ENCODE assay signal across 8 cellular contexts in genomic region chr17:49556183-49556943, GRCh38. TPM values are rescaled to one million over a fixed set of nuclear protein-coding genes. Genes with fewer than 3 reads are reported as not detected.
DNase-seq lines count a peak whose midpoint lies in the region; ATAC-seq and TF ChIP-seq lines count a peak whose summit lies in the region.

No MANE protein-coding gene starts in this region.

- no peak overlapping the region for H2AK5ac ChIP-seq in IMR-90 (ENCODE audit: low read depth, low read length)

- H2AK9ac ChIP-seq in IMR-90 (replicated peaks; ENCODE audit: low read depth, low read length, poor library complexity), result no peak overlapping the region

- no peak overlapping the region for H3K14ac ChIP-seq in IMR-90 (replicated peaks; ENCODE audit: low read depth, low read length)

- peaks cover 0 to 21% (median 5%) of the 10 kb centered on the region in 4 donors for H3K4me1 Mint-ChIP-seq in naive thymus-derived CD8-positive, alpha-beta T cell
- peaks cover 18% of the 10 kb centered on the region for H3K4me1 Mint-ChIP-seq in stimulated activated effector memory CD8-positive, alpha-beta T cell treated with anti-CD3 and anti-CD28 coated beads, Interleukin-12 subunit alpha, Interleukin-12 subunit beta, amount 100 ng/mL, for 72 hours

- H3K18ac ChIP-seq in IMR-90 (ENCODE audit: low read depth, low read length), result no peak overlapping the region

- no peaks in the 10 kb centered on the region for H3K79me2 ChIP-seq in OCI-LY7 (ENCODE audit: insufficient read depth, low read depth, low read length)

- H3K9me3 Mint-ChIP-seq in naive thymus-derived CD8-positive, alpha-beta T cell, result no peaks in the 10 kb centered on the region
- H3K9me3 Mint-ChIP-seq in stimulated activated effector memory CD8-positive, alpha-beta T cell treated with anti-CD3 and anti-CD28 coated beads, Interleukin-12 subunit alpha, Interleukin-12 subunit beta, amount 100 ng/mL, for 72 hours, result no peaks in the 10 kb centered on the region

- no peak overlapping the region; the same call in 1 of the 2 replicates for H2BK20ac ChIP-seq in IMR-90 (ENCODE audit: low read depth, low read length)

- no peak overlapping the region for H3K4me3 ChIP-seq in IMR-90 (ENCODE audit: insufficient read depth, low read depth, low read length)
- no peak overlapping the region for H3K4me3 ChIP-seq in OCI-LY7 (ENCODE audit: low read depth, low read length, poor library complexity, severe bottlenecking)
- H3K4me3 ChIP-seq in epithelial cell of proximal tubule (ENCODE audit: low read depth, low read length), result no peak overlapping the region

- peak overlapping the region in 1 of 10 donors; percentile 9 for H3K27ac Mint-ChIP-seq in naive thymus-derived CD8-positive, alpha-beta T cell
- H3K27ac Mint-ChIP-seq in stimulated activated effector memory CD8-positive, alpha-beta T cell treated with anti-CD3 and anti-CD28 coated beads, Interleukin-12 subunit alpha, Interleukin-12 subunit beta, amount 100 ng/mL, for 72 hours, result no peak overlapping the region

- peaks cover 2% of the 10 kb centered on the region; the same call in 1 of the 2 replicates for H3K4me1 ChIP-seq in IMR-90 (ENCODE audit: control insufficient read depth, insufficient read depth, low read length)
- H3K4me1 ChIP-seq in OCI-LY7 (ENCODE audit: insufficient read depth, low read length, poor library complexity, severe bottlenecking), result peaks cover 3% of the 10 kb centered on the region

- dilution Hi-C loops in IMR-90 (cut with HindIII; ENCODE audit: low sequenced_read_pairs, unreplicated experiment), result no loop called here

- H3K79me1 ChIP-seq in IMR-90 (ENCODE audit: low read depth in 1 of 2, low read length in 2 of 2), result no peaks in the 10 kb centered on the region

- CTCF ChIA-PET in IMR-90 (lab: Yijun Ruan, JAX), result interaction anchor here (0.6 to 1.7 kb wide), 12 partner anchors 9 to 148 kb away, joined by 3 to 23 read pairs (median 5); partner anchors contain the start of gene PHB1
- CTCF ChIA-PET in OCI-LY7 (lab: Charles Lee; ENCODE audit: unreplicated experiment), result interaction anchor here (0.5 to 2.1 kb wide), 5 partner anchors 46 to 148 kb away, joined by 3 to 13 read pairs (median 4); no protein-coding TSS in a partner anchor

- no peak overlapping the region for H3K56ac ChIP-seq in IMR-90 (ENCODE audit: extremely low read depth, insufficient read depth, low read length)

- H3K9ac ChIP-seq in IMR-90 (ENCODE audit: low read depth, low read length), result peak overlapping the region; percentile 24; the same call in 1 of the 2 replicates

- ATAC-seq in IMR-90 (ENCODE audit: low read depth), result peak; percentile 98
- peak; percentile 99 for ATAC-seq in naive thymus-derived CD8-positive, alpha-beta T cell
- peak; percentile 94 for ATAC-seq in stimulated activated effector memory CD8-positive, alpha-beta T cell treated with anti-CD3 and anti-CD28 coated beads, Interleukin-12 subunit alpha, Interleukin-12 subunit beta, amount 100 ng/mL, for 72 hours
- ATAC-seq in HG02763 (IDR thresholded peaks at IDR 0.05; ENCODE audit: unreplicated experiment), result no peak

- H3K36me3 Mint-ChIP-seq in naive thymus-derived CD8-positive, alpha-beta T cell, result no peaks in the 10 kb centered on the region
- no peaks in the 10 kb centered on the region for H3K36me3 Mint-ChIP-seq in stimulated activated effector memory CD8-positive, alpha-beta T cell treated with anti-CD3 and anti-CD28 coated beads, Interleukin-12 subunit alpha, Interleukin-12 subunit beta, amount 100 ng/mL, for 72 hours

- TF ChIP-seq POLR2A in IMR-90 (IDR thresholded peaks at IDR 0.05; ENCODE audit: low read depth, low read length), result no peak

- no peak overlapping the region for H2BK120ac ChIP-seq in IMR-90 (ENCODE audit: low read depth, low read length)

- TF ChIP-seq RAD21 in IMR-90 (IDR thresholded peaks at IDR 0.05; ENCODE audit: low read length), result peak; percentile 93

- H3K36me3 ChIP-seq in IMR-90 (ENCODE audit: control insufficient read depth, insufficient read depth, low read length) (no peaks in the 10 kb centered on the region), OCI-LY7 (ENCODE audit: insufficient read depth, low read length) (no peaks in the 10 kb centered on the region)

- intact Hi-C loops in IMR-90 (cut with micrococcal nuclease) (loop anchor here (1.0 to 2.0 kb wide), 4 partner anchors 60 to 148 kb away; partner anchors contain the start of gene PHB1), OCI-LY7 (cut with micrococcal nuclease; ENCODE audit: unreplicated experiment) (loop anchor here (1.0 to 2.0 kb wide), 4 partner anchors 62 to 242 kb away; partner anchors contain the start of gene NGFR)

- no peak overlapping the region for H3K4ac ChIP-seq in IMR-90 (ENCODE audit: low read depth, low read length)

- no peak overlapping the region for H3K27ac ChIP-seq in IMR-90 (ENCODE audit: insufficient read depth, low read length)
- H3K27ac ChIP-seq in OCI-LY7 (ENCODE audit: low read depth, low read length, poor library complexity, severe bottlenecking), result no peak overlapping the region

- H3K9me3 ChIP-seq in IMR-90 (ENCODE audit: control insufficient read depth, insufficient read depth, low read length), result no peaks in the 10 kb centered on the region
- H3K9me3 ChIP-seq in OCI-LY7 (ENCODE audit: low read length), result no peaks in the 10 kb centered on the region

- 5% methylated on average over 22 of the region's 33 CpGs; no CpG with 5 or more reads in 1 of the 2 experiments for WGBS in IMR-90 (ENCODE audit: extremely low coverage in 2 of 2, insufficient read length in 1 of 2), 2 experiments

- H3K9me2 ChIP-seq in OCI-LY7 (ENCODE audit: insufficient read depth, low read length), result no peaks in the 10 kb centered on the region

- H2BK5ac ChIP-seq in IMR-90 (ENCODE audit: low read depth, low read length, poor library complexity, severe bottlenecking), result no peak overlapping the region

- peak overlapping the region in 1 of 2 experiments; percentile 85; a peak in 2 of 4 replicates for H4K8ac ChIP-seq in IMR-90 (ENCODE audit: low read depth in 2 of 2, low read length in 2 of 2)

- H3K27me3 Mint-ChIP-seq in naive thymus-derived CD8-positive, alpha-beta T cell, result peaks cover 2 to 10% (median 4%) of the 10 kb centered on the region in 5 donors

- in situ Hi-C loops in IMR-90 (cut with MboI; ENCODE audit: low sequenced_read_pairs), result no loop called here

- DNase-seq in DMS53 treated with DMSO at 0.1 percent for 48 hours (lab: John Stamatoyannopoulos, UW; ENCODE audit: unreplicated experiment) (peak; percentile 86), IMR-90 (peak; percentile 49), OCI-LY7 (ENCODE audit: low spot score) (peak; percentile 82), epithelial cell of proximal tubule (ENCODE audit: low read depth) (no peak)
- DNase-seq in activated CD8-positive, alpha-beta memory T cell treated with anti-CD3 and anti-CD28 coated beads, Interleukin-2, amount 50 U/mL, for 48 hours, result peak; percentile 99
- peak; percentile 72 to 89 (median 86) for DNase-seq in naive thymus-derived CD8-positive, alpha-beta T cell
- DNase-seq in stimulated activated effector memory CD8-positive, alpha-beta T cell treated with anti-CD3 and anti-CD28 coated beads, Interleukin-12 subunit alpha, Interleukin-12 subunit beta, amount 100 ng/mL, for 72 hours (ENCODE audit: low spot score in 2 of 2), result peak; percentile 93

- no peak overlapping the region for H4K91ac ChIP-seq in IMR-90 (ENCODE audit: insufficient read depth, low read depth, low read length)

- H2AFZ ChIP-seq in IMR-90 (replicated peaks; ENCODE audit: low read length, poor library complexity) (peak overlapping the region; percentile 90), OCI-LY7 (ENCODE audit: low read length) (peak overlapping the region; percentile 60; the same call in 1 of the 2 replicates)

- H3K9me1 ChIP-seq in IMR-90 (ENCODE audit: insufficient read depth, low read length), result no peaks in the 10 kb centered on the region

- H3K27me3 ChIP-seq in IMR-90 (ENCODE audit: control insufficient read depth, insufficient read depth, low read length), result peaks cover 23% of the 10 kb centered on the region

- TF ChIP-seq CTCF in IMR-90 (conservative IDR thresholded peaks at IDR 0.05; ENCODE audit: low read depth, low read length) (peak; percentile 96), OCI-LY7 (conservative IDR thresholded peaks at IDR 0.05; ENCODE audit: low read length) (peak; percentile 96), epithelial cell of proximal tubule (conservative IDR thresholded peaks at IDR 0.05; ENCODE audit: low read depth, low read length) (peak; percentile 97)

- H3K4me2 ChIP-seq in IMR-90 (ENCODE audit: low read depth, low read length), result peak overlapping the region; percentile 38; the same call in 1 of the 2 replicates
- peak overlapping the region; percentile 7; the same call in 1 of the 2 replicates for H3K4me2 ChIP-seq in OCI-LY7 (ENCODE audit: low read length)

- no peaks in the 10 kb centered on the region for H4K20me1 ChIP-seq in IMR-90 (ENCODE audit: insufficient read depth, low read length)
- H4K20me1 ChIP-seq in OCI-LY7 (ENCODE audit: insufficient read depth, low read length), result no peaks in the 10 kb centered on the region

- BruUV-seq in IMR-90 (replicated peaks; lab: Mats Ljungman, UMichigan) (no TSS peak), OCI-LY7 (replicated peaks; lab: Mats Ljungman, UMichigan) (no TSS peak)

- no peak overlapping the region for H2BK15ac ChIP-seq in IMR-90 (ENCODE audit: low read depth, low read length)

- POLR2A ChIA-PET in IMR-90 (lab: Charles Lee; ENCODE audit: unreplicated experiment), result no interaction called here
- POLR2A ChIA-PET in OCI-LY7 (lab: Charles Lee), result interaction anchor here (0.6 to 1.4 kb wide), 3 partner anchors 102 to 185 kb away, joined by 3 to 6 read pairs (median 3); partner anchors contain the start of gene PHB1
- POLR2A ChIA-PET in naive thymus-derived CD8-positive, alpha-beta T cell (lab: Charles Lee), result interaction anchor here (0.7 to 1.9 kb wide), 3 partner anchors 122 to 241 kb away, joined by 3 to 6 read pairs (median 3); no protein-coding TSS in a partner anchor

- H3K23ac ChIP-seq in IMR-90 (ENCODE audit: low read depth, low read length), result no peak overlapping the region

- peak overlapping the region in 1 of 10 donors; percentile 2 for H3K4me3 Mint-ChIP-seq in naive thymus-derived CD8-positive, alpha-beta T cell
- no peak overlapping the region for H3K4me3 Mint-ChIP-seq in stimulated activated effector memory CD8-positive, alpha-beta T cell treated with anti-CD3 and anti-CD28 coated beads, Interleukin-12 subunit alpha, Interleukin-12 subunit beta, amount 100 ng/mL, for 72 hours

- no peak overlapping the region; the same call in 1 of the 2 replicates for H4K5ac ChIP-seq in IMR-90 (ENCODE audit: low read depth, low read length)

TF ChIP-seq in IMR-90, 13 proteins besides CTCF, POLR2A, EP300 and RAD21 (continues in another document):
- TF ChIP-seq MXI1 (IDR thresholded peaks at IDR 0.05; ENCODE audit: borderline replicate concordance, low read depth, low read length) (peak; percentile 61; the same call in 1 of the 2 replicates), BHLHE40 (IDR thresholded peaks at IDR 0.05; ENCODE audit: low read depth, low read length) (no peak)

RNA-seq across cellular contexts. Expression of gene NXPH3, which starts 19.3 kb away (rescaled TPM):
- total RNA-seq in IMR-90 (2012; rRNA removed), result 0.18 and 0.28 TPM in 2 replicates
- 0.20 and 0.31 TPM in 2 replicates for polyA plus RNA-seq in IMR-90 (2012; rRNA removed)
- 0.22 and 0.25 TPM in 2 replicates for polyA plus RNA-seq in IMR-90 (2012; cell fraction: cytosol; rRNA removed)
- 0.03 and 0.14 TPM in 2 replicates for polyA plus RNA-seq in IMR-90 (2012; cell fraction: nucleus; rRNA removed; ENCODE audit: low replicate concordance)
- not detected in 2 replicates for total RNA-seq in OCI-LY7 (2014; rRNA removed; shearing (Covaris generic))
- total RNA-seq in OCI-LY7 (2022), result not detected in 2 replicates
- total RNA-seq in epithelial cell of proximal tubule, result 0.07 and 0.69 TPM in 2 replicates
- total RNA-seq in naive thymus-derived CD8-positive, alpha-beta T cell, result not detected
- not detected for polyA plus RNA-seq in naive thymus-derived CD8-positive, alpha-beta T cell
